10 cellular contexts compared by ENCODE assay signal in genomic region chr3:183435701-183436100, GRCh38. TPM values are rescaled to one million over a fixed set of nuclear protein-coding genes. Genes with fewer than 3 reads are reported as not detected.
DNase-seq lines count a peak whose midpoint lies in the region; ATAC-seq and TF ChIP-seq lines count a peak whose summit lies in the region.
"Had no signal": no experiment of that assay in that cellular context is flagged by ENCODE, and none has a peak within 500 bp of the region (broad histone marks: within the 10 kb centered on the region; RNA-seq: fewer than 3 reads in every experiment).

No MANE protein-coding gene starts in this region.

- peak overlapping the region; percentile 82 for H3K27ac ChIP-seq in HUES64 (ENCODE audit: low read depth, low read length)
- no peak overlapping the region for H3K27ac ChIP-seq in sigmoid colon

- no peak for TF ChIP-seq EP300 in sigmoid colon (IDR thresholded peaks at IDR 0.05)

- H3K27me3 ChIP-seq in HUES64 (ENCODE audit: insufficient read depth, low read length) (no peaks in the 10 kb centered on the region), sigmoid colon (peaks cover 0 to 4% (median 0%) of the 10 kb centered on the region in 3 donors)

- peaks cover 8% of the 10 kb centered on the region for H3K9me3 Mint-ChIP-seq in activated CD4-positive, alpha-beta T cell treated with anti-CD3 and anti-CD28 coated beads, Interleukin-2, amount 10 ng/mL, durations not matched to agents 24 days and 14 days
- H3K9me3 Mint-ChIP-seq in osteocyte (ENCODE audit: unreplicated experiment): peaks cover 6% of the 10 kb centered on the region
- no peaks in the 10 kb centered on the region for H3K9me3 Mint-ChIP-seq in type B pancreatic cell

- peak overlapping the region; percentile 7; the same call in 1 of the 2 replicates for H3K9ac ChIP-seq in HUES64 (ENCODE audit: low read depth, low read length)

- H3K4me1 Mint-ChIP-seq in activated CD4-positive, alpha-beta T cell treated with anti-CD3 and anti-CD28 coated beads, Interleukin-2, amount 10 ng/mL, durations not matched to agents 24 days and 14 days: peaks cover 46% of the 10 kb centered on the region
- H3K4me1 Mint-ChIP-seq in osteocyte (ENCODE audit: unreplicated experiment) (no peaks in the 10 kb centered on the region), type B pancreatic cell (ENCODE audit: unreplicated experiment) (peaks cover 10% of the 10 kb centered on the region)
- H3K4me1 Mint-ChIP-seq: brain had no signal

- H3K36me3 Mint-ChIP-seq in activated CD4-positive, alpha-beta T cell treated with anti-CD3 and anti-CD28 coated beads, Interleukin-2, amount 10 ng/mL, durations not matched to agents 24 days and 14 days (ENCODE audit: low read depth): peaks cover 4% of the 10 kb centered on the region
- H3K36me3 Mint-ChIP-seq in osteocyte (ENCODE audit: unreplicated experiment) (no peaks in the 10 kb centered on the region), type B pancreatic cell (no peaks in the 10 kb centered on the region)
- H3K36me3 Mint-ChIP-seq: brain had no signal

- DNase-seq in activated CD4-positive, alpha-beta T cell treated with anti-CD3 and anti-CD28 coated beads, Interleukin-2, amount 10 ng/mL, durations not matched to agents 24 days and 14 days: peak; percentile 67
- DNase-seq in activated CD4-positive, alpha-beta T cell treated with anti-CD3 and anti-CD28 coated beads, Interleukin-2, amount 50 U/mL, for 1 hour: no peak
- DNase-seq in osteocyte (ENCODE audit: extremely low spot score, unreplicated experiment): peak; percentile 21
- DNase-seq in DMS79 (lab: John Stamatoyannopoulos, UW): no peak
- no peak for DNase-seq in type B pancreatic cell (ENCODE audit: extremely low spot score, unreplicated experiment)
- DNase-seq in sigmoid colon: no peak
- DNase-seq: kidney had no signal

- intact Hi-C loops in activated CD4-positive, alpha-beta T cell treated with anti-CD3 and anti-CD28 coated beads, Interleukin-2, amount 10 ng/mL, durations not matched to agents 24 days and 14 days (cut with micrococcal nuclease): no loop called here
- intact Hi-C loops in sigmoid colon (cut with DNase I): no loop called here

- peak; percentile 91 for ATAC-seq in GM21786 (IDR thresholded peaks at IDR 0.05; ENCODE audit: unreplicated experiment)

- no peak for TF ChIP-seq POLR2A in sigmoid colon (IDR thresholded peaks at IDR 0.05)

- no peak for TF ChIP-seq CTCF in osteocyte (IDR thresholded peaks at IDR 0.05)
- TF ChIP-seq CTCF in type B pancreatic cell (conservative IDR thresholded peaks at IDR 0.05): no peak
- TF ChIP-seq CTCF in sigmoid colon (IDR thresholded peaks at IDR 0.05): no peak

- H3K4me3 Mint-ChIP-seq in activated CD4-positive, alpha-beta T cell treated with anti-CD3 and anti-CD28 coated beads, Interleukin-2, amount 10 ng/mL, durations not matched to agents 24 days and 14 days: no peak overlapping the region
- H3K4me3 Mint-ChIP-seq in osteocyte (ENCODE audit: unreplicated experiment): no peak overlapping the region
- H3K4me3 Mint-ChIP-seq in type B pancreatic cell: no peak overlapping the region

- peaks cover 25% of the 10 kb centered on the region for H3K4me1 ChIP-seq in HUES64 (ENCODE audit: insufficient read depth, low read length)
- H3K4me1 ChIP-seq in sigmoid colon: no peaks in the 10 kb centered on the region

- no peaks in the 10 kb centered on the region for H3K27me3 Mint-ChIP-seq in activated CD4-positive, alpha-beta T cell treated with anti-CD3 and anti-CD28 coated beads, Interleukin-2, amount 10 ng/mL, durations not matched to agents 24 days and 14 days
- peaks cover 54% of the 10 kb centered on the region for H3K27me3 Mint-ChIP-seq in osteocyte (ENCODE audit: unreplicated experiment)
- H3K27me3 Mint-ChIP-seq in type B pancreatic cell: peaks cover 54% of the 10 kb centered on the region

- H3K36me3 ChIP-seq in HUES64 (ENCODE audit: insufficient read depth, low read length) (no peaks in the 10 kb centered on the region), sigmoid colon (no peaks in the 10 kb centered on the region)

- H3K4me3 ChIP-seq in HUES64 (ENCODE audit: low read length): peak overlapping the region; percentile 23; the same call in 1 of the 2 replicates
- no peak overlapping the region for H3K4me3 ChIP-seq in sigmoid colon

- WGBS in HUES64: 63% methylated on average over 1 of the region's 1 CpG
- WGBS in sigmoid colon, 2 donors: 59 to 82% methylated on average over 1 of the region's 1 CpG

- no peaks in the 10 kb centered on the region for H3K9me3 ChIP-seq in HUES64 (ENCODE audit: insufficient read depth, low read depth, low read length)
- H3K9me3 ChIP-seq in sigmoid colon: no peaks in the 10 kb centered on the region

- peak overlapping the region; percentile 1 for H3K27ac Mint-ChIP-seq in activated CD4-positive, alpha-beta T cell treated with anti-CD3 and anti-CD28 coated beads, Interleukin-2, amount 10 ng/mL, durations not matched to agents 24 days and 14 days
- H3K27ac Mint-ChIP-seq in osteocyte (ENCODE audit: unreplicated experiment) (no peak overlapping the region), type B pancreatic cell (no peak overlapping the region)

RNA-seq across cellular contexts. Expression of gene MCF2L2, which starts 7.3 kb away (rescaled TPM):
- 4.2 and 4.8 TPM in 2 replicates for total RNA-seq in activated CD4-positive, alpha-beta T cell treated with anti-CD3 and anti-CD28 coated beads, Interleukin-2, amount 10 ng/mL, durations not matched to agents 24 days and 14 days
- 3.6 TPM for polyA plus RNA-seq in HUES64 (2013, experiment 1 of 2)
- 4.6 TPM for polyA plus RNA-seq in HUES64 (2013, experiment 2 of 2)
- total RNA-seq in osteocyte (1.7 and 2.4 TPM in 2 replicates), type B pancreatic cell (ENCODE audit: low replicate concordance) (1.2 and 2.7 TPM in 2 replicates), sigmoid colon (1 to 10 TPM in 3 of 4 donors, under 1 TPM in 1; 0.99 to 5.0 (median 4.4) TPM)
- 1 to 10 TPM in 2 of 3 donors, not detected in 1; 2.4 to 3.9 TPM for polyA plus RNA-seq in sigmoid colon

Comparison
In these comparisons a context has a peak if more than half of its experiments do, and no peak if none do; other contexts are left out.
1. DNase-seq: peak in activated CD4-positive, alpha-beta T cell treated with anti-CD3 and anti-CD28 coated beads, Interleukin-2, amount 10 ng/mL, durations not matched to agents 24 days and 14 days (single experiment) and osteocyte (single experiment); none in activated CD4-positive, alpha-beta T cell treated with anti-CD3 and anti-CD28 coated beads, Interleukin-2, amount 50 U/mL, for 1 hour (single experiment), DMS79 (single experiment), type B pancreatic cell (single experiment) and sigmoid colon (single experiment).